In the genomic region with DNA sequence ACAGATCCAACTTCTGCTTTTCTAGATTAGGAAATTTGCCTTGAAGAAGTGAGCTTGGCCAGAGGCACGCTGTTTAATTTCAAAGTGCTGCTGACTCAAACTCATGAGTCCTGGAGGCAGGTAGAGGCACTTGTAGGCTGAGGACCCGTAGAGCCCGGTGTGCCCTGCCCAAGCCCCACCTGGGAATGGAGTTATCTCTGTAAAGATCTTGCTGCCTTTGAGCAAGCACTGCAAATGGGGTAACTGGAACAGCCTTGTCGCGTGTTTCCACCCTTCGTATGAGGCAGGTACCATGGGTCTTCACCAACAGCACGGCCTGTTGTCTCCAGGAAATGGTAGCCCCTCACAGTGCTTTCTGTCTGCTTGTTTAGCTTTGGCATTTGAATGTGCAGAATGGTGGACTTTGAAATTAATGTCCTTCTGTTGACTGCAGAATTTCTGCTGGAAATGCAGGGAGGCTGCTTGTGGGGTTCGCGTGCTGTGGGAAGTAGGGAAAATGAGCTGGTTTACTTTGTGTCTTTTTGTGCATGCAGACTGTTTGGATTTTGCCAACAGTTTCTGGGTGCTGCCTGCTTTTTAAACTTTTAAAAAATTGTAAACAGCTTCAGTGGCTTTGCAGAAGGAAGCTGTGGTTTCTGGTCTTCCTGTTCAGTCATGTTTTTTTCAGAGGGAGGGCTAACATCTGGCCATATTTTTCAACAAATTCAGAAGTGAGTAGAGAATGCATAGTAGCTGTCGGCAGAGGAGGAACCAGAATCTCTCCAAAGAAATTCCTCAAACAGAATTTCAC, we compare ENCODE assay signal across 8 cellular contexts. TPM values are rescaled to one million over a fixed set of nuclear protein-coding genes. Genes with fewer than 3 reads are reported as not detected.
DNase-seq lines count a peak whose midpoint lies in the region; ATAC-seq and TF ChIP-seq lines count a peak whose summit lies in the region.

No MANE protein-coding gene starts in this region.

- H3K27me3 ChIP-seq in effector memory CD4-positive, alpha-beta T cell (replicated peaks; ENCODE audit: control insufficient read depth, insufficient read depth, low read length, poor library complexity, severe bottlenecking), result no peaks in the 10 kb centered on the region
- no peaks in the 10 kb centered on the region for H3K27me3 ChIP-seq in rectal smooth muscle tissue (ENCODE audit: control insufficient read depth, insufficient read depth, low read length)

- no peaks in the 10 kb centered on the region for H3K27me3 Mint-ChIP-seq in HFFc6 (ENCODE audit: insufficient read depth)

- H3K4me1 ChIP-seq in effector memory CD4-positive, alpha-beta T cell (ENCODE audit: control insufficient read depth, insufficient read depth, low read length, poor library complexity, severe bottlenecking), result peaks cover 32% of the 10 kb centered on the region
- H3K4me1 ChIP-seq in rectal smooth muscle tissue (ENCODE audit: control insufficient read depth, insufficient read depth, low read length), result no peaks in the 10 kb centered on the region

- no peak overlapping the region for H3K9ac ChIP-seq in rectal smooth muscle tissue (ENCODE audit: low read length)

- H3K27ac Mint-ChIP-seq in HFFc6, result peak overlapping the region; percentile 25

- H3K9me3 ChIP-seq in effector memory CD4-positive, alpha-beta T cell (ENCODE audit: control insufficient read depth, low read length), result no peaks in the 10 kb centered on the region

- H3K4me1 Mint-ChIP-seq in HFFc6 (ENCODE audit: low read depth), result peaks cover 28% of the 10 kb centered on the region

- TF ChIP-seq CTCF in HFFc6 (IDR thresholded peaks at IDR 0.05), result no peak

- no peak for ATAC-seq in GM21786 (IDR thresholded peaks at IDR 0.05; ENCODE audit: unreplicated experiment)

- peaks cover 15% of the 10 kb centered on the region for H3K36me3 Mint-ChIP-seq in HFFc6 (ENCODE audit: low read depth)

- DNase-seq in EL (peak; percentile 18), HFFc6 (no peak), SIG-M5 treated with dmso at 0.1 percent for 504 hours (lab: John Stamatoyannopoulos, UW; ENCODE audit: unreplicated experiment) (peak; percentile 85), DMS53 treated with DMSO at 0.1 percent for 48 hours (lab: John Stamatoyannopoulos, UW; ENCODE audit: unreplicated experiment) (no peak), cerebellar cortex (ENCODE audit: low spot score) (no peak)
- DNase-seq in effector memory CD4-positive, alpha-beta T cell, result peak in 2 of 3 donors; percentile 15 to 22

- peak overlapping the region; percentile 77 for H3K27ac ChIP-seq in effector memory CD4-positive, alpha-beta T cell (ENCODE audit: insufficient read depth, low read length, poor library complexity, severe bottlenecking)
- H3K27ac ChIP-seq in rectal smooth muscle tissue (ENCODE audit: low read depth, low read length), result no peak overlapping the region

- H3K9me3 Mint-ChIP-seq in HFFc6, result no peaks in the 10 kb centered on the region

- peak overlapping the region; percentile 67 for H3K4me3 ChIP-seq in effector memory CD4-positive, alpha-beta T cell (ENCODE audit: insufficient read depth, low read depth, low read length, poor library complexity, severe bottlenecking)
- peak overlapping the region; percentile 65 for H3K4me3 ChIP-seq in rectal smooth muscle tissue (ENCODE audit: low read length)

- H3K4me3 Mint-ChIP-seq in HFFc6, result peak overlapping the region; percentile 1; the same call in 1 of the 2 replicates

- H3K36me3 ChIP-seq in effector memory CD4-positive, alpha-beta T cell (ENCODE audit: control insufficient read depth, insufficient read depth, low read length), result peaks cover 4% of the 10 kb centered on the region
- H3K36me3 ChIP-seq in rectal smooth muscle tissue (ENCODE audit: control insufficient read depth, insufficient read depth, low read length), result peaks cover 6% of the 10 kb centered on the region

RNA-seq across cellular contexts. Expression of a gene that starts 27.2 kb away (rescaled TPM):
- total RNA-seq in HFFc6 (2021; fragmentation: NEBNext Ultra II Directional; extraction: Animal tissue kit (Norgen Biotek cat#: 25700)), result 10 to 100 TPM; 50.3 to 57.4 (median 52.7) TPM

RNA-seq across cellular contexts. Expression of a gene that starts 48.4 kb away (rescaled TPM):
- total RNA-seq in HFFc6 (2021; fragmentation: NEBNext Ultra II Directional; extraction: Animal tissue kit (Norgen Biotek cat#: 25700)), result not detected

Comparison
In these comparisons a context has a peak if more than half of its experiments do, and no peak if none do; other contexts are left out.
1. DNase-seq: peak in EL (single experiment), SIG-M5 treated with dmso at 0.1 percent for 504 hours (single experiment) and effector memory CD4-positive, alpha-beta T cell (2 of 3); none in HFFc6 (single experiment), DMS53 treated with DMSO at 0.1 percent for 48 hours (single experiment) and cerebellar cortex (single experiment).